13 cellular contexts compared by ENCODE assay signal in genomic region chr7:142441074-142441403, GRCh38.
DNase-seq lines count a peak whose midpoint lies in the region; ATAC-seq and TF ChIP-seq lines count a peak whose summit lies in the region.
"Had no signal": no experiment of that assay in that cellular context is flagged by ENCODE, and none has a peak within 500 bp of the region (broad histone marks: within the 10 kb centered on the region; RNA-seq: fewer than 3 reads in every experiment).

No MANE protein-coding gene starts in this region.

- DNase-seq in CD1c-positive myeloid dendritic cell (ENCODE audit: extremely low spot score) (peak; percentile 34), OCI-M1 (lab: John Stamatoyannopoulos, UW) (peak; percentile 6), brain microvascular endothelial cell (no peak), NCI-H2107 treated with DMSO at 0.1 percent for 48 hours (lab: John Stamatoyannopoulos, UW; ENCODE audit: unreplicated experiment) (no peak), H7 (no peak)
- DNase-seq in stimulated activated CD4-positive, alpha-beta T cell treated with anti-CD3 and anti-CD28 coated beads, Interleukin-15, amount 100 ng/mL, for 24 hours = no peak
- DNase-seq: COR-L47, H9, heart left ventricle, NCI-H2081, right cardiac atrium had no signal

- TF ChIP-seq CTCF in brain microvascular endothelial cell (IDR thresholded peaks at IDR 0.05; ENCODE audit: low read depth, low read length, missing control alignments) = no peak

- H3K27me3 ChIP-seq in brain microvascular endothelial cell (replicated peaks) (no peaks in the 10 kb centered on the region), H7 (ENCODE audit: control insufficient read depth, insufficient read depth, low read length) (no peaks in the 10 kb centered on the region)

- in situ Hi-C loops in brain microvascular endothelial cell (cut with HindIII; ENCODE audit: low pct_ligation_motif_present, low sequenced_read_pairs) = no loop called here

- H3K4me3 ChIP-seq in brain microvascular endothelial cell (ENCODE audit: low read depth, low read length) = no peak overlapping the region
- no peak overlapping the region for H3K4me3 ChIP-seq in H7 (ENCODE audit: insufficient read depth, low read depth, low read length)
- H3K4me3 ChIP-seq: heart left ventricle had no signal

- peak overlapping the region; percentile 21 for H3K27ac ChIP-seq in brain microvascular endothelial cell
- H3K27ac ChIP-seq: heart left ventricle had no signal

- ATAC-seq in GM21423 (IDR thresholded peaks at IDR 0.05; ENCODE audit: unreplicated experiment) (peak; percentile 42), HG03039 (IDR thresholded peaks at IDR 0.05; ENCODE audit: unreplicated experiment) (no peak)

- no peaks in the 10 kb centered on the region for H3K36me3 ChIP-seq in brain microvascular endothelial cell (replicated peaks)
- no peaks in the 10 kb centered on the region for H3K36me3 ChIP-seq in H7 (replicated peaks; ENCODE audit: control insufficient read depth, insufficient read depth, low read length)
- H3K36me3 ChIP-seq: heart left ventricle had no signal

Comparison
In these comparisons a context has a peak if more than half of its experiments do, and no peak if none do; other contexts are left out.
1. DNase-seq: peak in CD1c-positive myeloid dendritic cell (single experiment) and OCI-M1 (single experiment); none in brain microvascular endothelial cell (single experiment), stimulated activated CD4-positive, alpha-beta T cell treated with anti-CD3 and anti-CD28 coated beads, Interleukin-15, amount 100 ng/mL, for 24 hours (single experiment), NCI-H2107 treated with DMSO at 0.1 percent for 48 hours (single experiment) and H7 (single experiment).